ENCODE assay signal across 1 cellular context in the genomic region with DNA sequence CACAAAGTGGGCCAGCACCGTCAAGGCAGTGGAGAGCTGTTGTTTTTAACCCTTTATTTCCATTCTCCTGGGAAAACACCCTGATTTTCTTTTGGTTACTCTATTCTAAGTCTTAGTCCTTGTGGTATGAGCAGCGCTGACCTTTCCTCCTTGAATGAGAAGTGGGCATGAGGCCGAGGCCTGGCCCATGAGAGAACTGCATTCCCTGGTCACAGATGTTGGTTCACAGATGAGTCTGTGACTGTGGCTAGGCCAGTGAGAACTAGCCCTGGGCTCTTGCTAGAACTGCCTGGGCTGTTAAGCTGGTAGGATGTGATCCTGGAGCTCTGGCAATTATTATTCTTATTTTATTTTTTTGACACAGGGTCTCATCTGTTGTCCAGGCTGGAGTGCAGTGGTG.
TF ChIP-seq lines count a peak whose summit lies in the region.

No MANE protein-coding gene starts in this region.

TF ChIP-seq in IMR-90, 13 proteins besides CTCF, POLR2A, EP300 and RAD21 (continued from another document):
- no peak for TF ChIP-seq SMC3 (IDR thresholded peaks at IDR 0.05; ENCODE audit: low read depth, low read length)
- TF ChIP-seq BHLHE40 (IDR thresholded peaks at IDR 0.05; ENCODE audit: low read depth, low read length), result no peak
- TF ChIP-seq RFX5 (IDR thresholded peaks at IDR 0.05; ENCODE audit: low read depth, low read length), result no peak
- TF ChIP-seq, protein P1, sequence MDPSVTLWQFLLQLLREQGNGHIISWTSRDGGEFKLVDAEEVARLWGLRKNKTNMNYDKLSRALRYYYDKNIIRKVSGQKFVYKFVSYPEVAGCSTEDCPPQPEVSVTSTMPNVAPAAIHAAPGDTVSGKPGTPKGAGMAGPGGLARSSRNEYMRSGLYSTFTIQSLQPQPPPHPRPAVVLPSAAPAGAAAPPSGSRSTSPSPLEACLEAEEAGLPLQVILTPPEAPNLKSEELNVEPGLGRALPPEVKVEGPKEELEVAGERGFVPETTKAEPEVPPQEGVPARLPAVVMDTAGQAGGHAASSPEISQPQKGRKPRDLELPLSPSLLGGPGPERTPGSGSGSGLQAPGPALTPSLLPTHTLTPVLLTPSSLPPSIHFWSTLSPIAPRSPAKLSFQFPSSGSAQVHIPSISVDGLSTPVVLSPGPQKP (IDR thresholded peaks at IDR 0.05; ENCODE audit: borderline replicate concordance, low read depth, low read length), result no peak
- no peak for TF ChIP-seq MAZ (IDR thresholded peaks at IDR 0.05; ENCODE audit: borderline replicate concordance, low read depth, low read length)
- TF ChIP-seq FOS (IDR thresholded peaks at IDR 0.05; ENCODE audit: low read depth, low read length), result no peak
- TF ChIP-seq USF2 (IDR thresholded peaks at IDR 0.05; ENCODE audit: low read depth, low read length), result no peak
- no peak for TF ChIP-seq NFE2L2 (IDR thresholded peaks at IDR 0.05; ENCODE audit: low read depth, low read length)
- no peak for TF ChIP-seq MXI1 (IDR thresholded peaks at IDR 0.05; ENCODE audit: borderline replicate concordance, low read depth, low read length)
- TF ChIP-seq CEBPB (IDR thresholded peaks at IDR 0.05; ENCODE audit: low read depth, low read length), result no peak
- no peak for TF ChIP-seq CHD1 (IDR thresholded peaks at IDR 0.05; ENCODE audit: low read depth, low read length)
- TF ChIP-seq RCOR1 (IDR thresholded peaks at IDR 0.05; ENCODE audit: insufficient replicate concordance, low read length), result no peak
